ENCODE assay signal across 1 cellular context in genomic region chrX:47144626-47145407, GRCh38.
TF ChIP-seq lines count a peak whose summit lies in the region.

Gene NDUFB11, minus strand, starts transcription at chrX:47144702. Its CDS starts 23 bp downstream, at chrX:47144679.
A gene with protein sequence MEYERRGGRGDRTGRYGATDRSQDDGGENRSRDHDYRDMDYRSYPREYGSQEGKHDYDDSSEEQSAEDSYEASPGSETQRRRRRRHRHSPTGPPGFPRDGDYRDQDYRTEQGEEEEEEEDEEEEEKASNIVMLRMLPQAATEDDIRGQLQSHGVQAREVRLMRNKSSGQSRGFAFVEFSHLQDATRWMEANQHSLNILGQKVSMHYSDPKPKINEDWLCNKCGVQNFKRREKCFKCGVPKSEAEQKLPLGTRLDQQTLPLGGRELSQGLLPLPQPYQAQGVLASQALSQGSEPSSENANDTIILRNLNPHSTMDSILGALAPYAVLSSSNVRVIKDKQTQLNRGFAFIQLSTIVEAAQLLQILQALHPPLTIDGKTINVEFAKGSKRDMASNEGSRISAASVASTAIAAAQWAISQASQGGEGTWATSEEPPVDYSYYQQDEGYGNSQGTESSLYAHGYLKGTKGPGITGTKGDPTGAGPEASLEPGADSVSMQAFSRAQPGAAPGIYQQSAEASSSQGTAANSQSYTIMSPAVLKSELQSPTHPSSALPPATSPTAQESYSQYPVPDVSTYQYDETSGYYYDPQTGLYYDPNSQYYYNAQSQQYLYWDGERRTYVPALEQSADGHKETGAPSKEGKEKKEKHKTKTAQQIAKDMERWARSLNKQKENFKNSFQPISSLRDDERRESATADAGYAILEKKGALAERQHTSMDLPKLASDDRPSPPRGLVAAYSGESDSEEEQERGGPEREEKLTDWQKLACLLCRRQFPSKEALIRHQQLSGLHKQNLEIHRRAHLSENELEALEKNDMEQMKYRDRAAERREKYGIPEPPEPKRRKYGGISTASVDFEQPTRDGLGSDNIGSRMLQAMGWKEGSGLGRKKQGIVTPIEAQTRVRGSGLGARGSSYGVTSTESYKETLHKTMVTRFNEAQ (plus strand): TSS chrX:47145221. CDS start chrX:47147482, 2,261 bp downstream.

TF ChIP-seq in GM12878, 131 proteins besides CTCF, POLR2A, EP300 and RAD21 (continued from another document and continues in another):
- TF ChIP-seq, protein P1, sequence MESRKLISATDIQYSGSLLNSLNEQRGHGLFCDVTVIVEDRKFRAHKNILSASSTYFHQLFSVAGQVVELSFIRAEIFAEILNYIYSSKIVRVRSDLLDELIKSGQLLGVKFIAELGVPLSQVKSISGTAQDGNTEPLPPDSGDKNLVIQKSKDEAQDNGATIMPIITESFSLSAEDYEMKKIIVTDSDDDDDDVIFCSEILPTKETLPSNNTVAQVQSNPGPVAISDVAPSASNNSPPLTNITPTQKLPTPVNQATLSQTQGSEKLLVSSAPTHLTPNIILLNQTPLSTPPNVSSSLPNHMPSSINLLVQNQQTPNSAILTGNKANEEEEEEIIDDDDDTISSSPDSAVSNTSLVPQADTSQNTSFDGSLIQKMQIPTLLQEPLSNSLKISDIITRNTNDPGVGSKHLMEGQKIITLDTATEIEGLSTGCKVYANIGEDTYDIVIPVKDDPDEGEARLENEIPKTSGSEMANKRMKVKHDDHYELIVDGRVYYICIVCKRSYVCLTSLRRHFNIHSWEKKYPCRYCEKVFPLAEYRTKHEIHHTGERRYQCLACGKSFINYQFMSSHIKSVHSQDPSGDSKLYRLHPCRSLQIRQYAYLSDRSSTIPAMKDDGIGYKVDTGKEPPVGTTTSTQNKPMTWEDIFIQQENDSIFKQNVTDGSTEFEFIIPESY (IDR thresholded peaks at IDR 0.05): no peak
- no peak for TF ChIP-seq ZSCAN29 (IDR thresholded peaks at IDR 0.05)
- TF ChIP-seq SMAD1 (IDR thresholded peaks at IDR 0.05; ENCODE audit: low read depth, partially characterized antibody): no peak
- no peak for TF ChIP-seq KLF5 (IDR thresholded peaks at IDR 0.05; ENCODE audit: partially characterized antibody)
- TF ChIP-seq, protein P2, sequence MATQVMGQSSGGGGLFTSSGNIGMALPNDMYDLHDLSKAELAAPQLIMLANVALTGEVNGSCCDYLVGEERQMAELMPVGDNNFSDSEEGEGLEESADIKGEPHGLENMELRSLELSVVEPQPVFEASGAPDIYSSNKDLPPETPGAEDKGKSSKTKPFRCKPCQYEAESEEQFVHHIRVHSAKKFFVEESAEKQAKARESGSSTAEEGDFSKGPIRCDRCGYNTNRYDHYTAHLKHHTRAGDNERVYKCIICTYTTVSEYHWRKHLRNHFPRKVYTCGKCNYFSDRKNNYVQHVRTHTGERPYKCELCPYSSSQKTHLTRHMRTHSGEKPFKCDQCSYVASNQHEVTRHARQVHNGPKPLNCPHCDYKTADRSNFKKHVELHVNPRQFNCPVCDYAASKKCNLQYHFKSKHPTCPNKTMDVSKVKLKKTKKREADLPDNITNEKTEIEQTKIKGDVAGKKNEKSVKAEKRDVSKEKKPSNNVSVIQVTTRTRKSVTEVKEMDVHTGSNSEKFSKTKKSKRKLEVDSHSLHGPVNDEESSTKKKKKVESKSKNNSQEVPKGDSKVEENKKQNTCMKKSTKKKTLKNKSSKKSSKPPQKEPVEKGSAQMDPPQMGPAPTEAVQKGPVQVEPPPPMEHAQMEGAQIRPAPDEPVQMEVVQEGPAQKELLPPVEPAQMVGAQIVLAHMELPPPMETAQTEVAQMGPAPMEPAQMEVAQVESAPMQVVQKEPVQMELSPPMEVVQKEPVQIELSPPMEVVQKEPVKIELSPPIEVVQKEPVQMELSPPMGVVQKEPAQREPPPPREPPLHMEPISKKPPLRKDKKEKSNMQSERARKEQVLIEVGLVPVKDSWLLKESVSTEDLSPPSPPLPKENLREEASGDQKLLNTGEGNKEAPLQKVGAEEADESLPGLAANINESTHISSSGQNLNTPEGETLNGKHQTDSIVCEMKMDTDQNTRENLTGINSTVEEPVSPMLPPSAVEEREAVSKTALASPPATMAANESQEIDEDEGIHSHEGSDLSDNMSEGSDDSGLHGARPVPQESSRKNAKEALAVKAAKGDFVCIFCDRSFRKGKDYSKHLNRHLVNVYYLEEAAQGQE (IDR thresholded peaks at IDR 0.05; ENCODE audit: low read depth, low read length): 0 out of 2 replicates have a peak, but pooled peaks have one; percentile 25
- no peak for TF ChIP-seq ZBED1 (IDR thresholded peaks at IDR 0.05; ENCODE audit: borderline replicate concordance)
- TF ChIP-seq IRF4 (IDR thresholded peaks at IDR 0.05; ENCODE audit: low read depth, low read length): no peak
- TF ChIP-seq E4F1 (IDR thresholded peaks at IDR 0.05; ENCODE audit: borderline replicate concordance, partially characterized antibody): no peak
- TF ChIP-seq NBN (IDR thresholded peaks at IDR 0.05): no peak
- TF ChIP-seq IRF5 (IDR thresholded peaks at IDR 0.05; ENCODE audit: borderline replicate concordance): no peak
- TF ChIP-seq RELA (IDR thresholded peaks at IDR 0.05; ENCODE audit: borderline replicate concordance, partially characterized antibody): no peak
- TF ChIP-seq CEBPB (IDR thresholded peaks at IDR 0.05; ENCODE audit: borderline replicate concordance in 1 of 2, low read depth in 2 of 2, low read length in 2 of 2): no peak
- no peak for TF ChIP-seq RCOR1 (conservative IDR thresholded peaks at IDR 0.05; ENCODE audit: low read depth, low read length)
- no peak for TF ChIP-seq RAD51 (IDR thresholded peaks at IDR 0.05)
- TF ChIP-seq FOXK2 (IDR thresholded peaks at IDR 0.05): no peak
- TF ChIP-seq JUNB (IDR thresholded peaks at IDR 0.05): no peak
- TF ChIP-seq POU2F2 (IDR thresholded peaks at IDR 0.05; ENCODE audit: borderline replicate concordance, low read depth, low read length): no peak
- 0 out of 2 replicates have a peak, but pooled peaks have one; percentile 27 for TF ChIP-seq RELB (IDR thresholded peaks at IDR 0.05; ENCODE audit: low read depth)
- TF ChIP-seq MLLT1 (IDR thresholded peaks at IDR 0.05): no peak
- no peak for TF ChIP-seq SREBF2 (IDR thresholded peaks at IDR 0.05; ENCODE audit: low read length)
- TF ChIP-seq, protein P3, sequence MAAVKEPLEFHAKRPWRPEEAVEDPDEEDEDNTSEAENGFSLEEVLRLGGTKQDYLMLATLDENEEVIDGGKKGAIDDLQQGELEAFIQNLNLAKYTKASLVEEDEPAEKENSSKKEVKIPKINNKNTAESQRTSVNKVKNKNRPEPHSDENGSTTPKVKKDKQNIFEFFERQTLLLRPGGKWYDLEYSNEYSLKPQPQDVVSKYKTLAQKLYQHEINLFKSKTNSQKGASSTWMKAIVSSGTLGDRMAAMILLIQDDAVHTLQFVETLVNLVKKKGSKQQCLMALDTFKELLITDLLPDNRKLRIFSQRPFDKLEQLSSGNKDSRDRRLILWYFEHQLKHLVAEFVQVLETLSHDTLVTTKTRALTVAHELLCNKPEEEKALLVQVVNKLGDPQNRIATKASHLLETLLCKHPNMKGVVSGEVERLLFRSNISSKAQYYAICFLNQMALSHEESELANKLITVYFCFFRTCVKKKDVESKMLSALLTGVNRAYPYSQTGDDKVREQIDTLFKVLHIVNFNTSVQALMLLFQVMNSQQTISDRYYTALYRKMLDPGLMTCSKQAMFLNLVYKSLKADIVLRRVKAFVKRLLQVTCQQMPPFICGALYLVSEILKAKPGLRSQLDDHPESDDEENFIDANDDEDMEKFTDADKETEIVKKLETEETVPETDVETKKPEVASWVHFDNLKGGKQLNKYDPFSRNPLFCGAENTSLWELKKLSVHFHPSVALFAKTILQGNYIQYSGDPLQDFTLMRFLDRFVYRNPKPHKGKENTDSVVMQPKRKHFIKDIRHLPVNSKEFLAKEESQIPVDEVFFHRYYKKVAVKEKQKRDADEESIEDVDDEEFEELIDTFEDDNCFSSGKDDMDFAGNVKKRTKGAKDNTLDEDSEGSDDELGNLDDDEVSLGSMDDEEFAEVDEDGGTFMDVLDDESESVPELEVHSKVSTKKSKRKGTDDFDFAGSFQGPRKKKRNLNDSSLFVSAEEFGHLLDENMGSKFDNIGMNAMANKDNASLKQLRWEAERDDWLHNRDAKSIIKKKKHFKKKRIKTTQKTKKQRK (IDR thresholded peaks at IDR 0.05; ENCODE audit: low read depth, low read length): no peak
- TF ChIP-seq MYB (IDR thresholded peaks at IDR 0.05; ENCODE audit: borderline replicate concordance, low read depth, low read length): no peak
- no peak for TF ChIP-seq WRNIP1 (IDR thresholded peaks at IDR 0.05; ENCODE audit: borderline replicate concordance, low read depth, low read length)
- no peak for TF ChIP-seq ZNF274 (IDR thresholded peaks at IDR 0.05; ENCODE audit: insufficient read depth, insufficient read length)
- no peak for TF ChIP-seq EED (IDR thresholded peaks at IDR 0.05; ENCODE audit: low read depth)
- TF ChIP-seq HCFC1 (IDR thresholded peaks at IDR 0.05; ENCODE audit: low read length): no peak
- TF ChIP-seq SRF (IDR thresholded peaks at IDR 0.05; ENCODE audit: low read depth in 2 of 2, low read length in 2 of 2): no peak
- no peak; the same call in 1 of the 2 replicates for TF ChIP-seq SMAD5 (IDR thresholded peaks at IDR 0.05; ENCODE audit: low read depth)
- no peak for TF ChIP-seq PAX8 (IDR thresholded peaks at IDR 0.05)
- TF ChIP-seq NR2F1 (conservative IDR thresholded peaks at IDR 0.05): no peak
- TF ChIP-seq SMC3 (IDR thresholded peaks at IDR 0.05; ENCODE audit: borderline replicate concordance, low read length): no peak
- TF ChIP-seq, protein P4, sequence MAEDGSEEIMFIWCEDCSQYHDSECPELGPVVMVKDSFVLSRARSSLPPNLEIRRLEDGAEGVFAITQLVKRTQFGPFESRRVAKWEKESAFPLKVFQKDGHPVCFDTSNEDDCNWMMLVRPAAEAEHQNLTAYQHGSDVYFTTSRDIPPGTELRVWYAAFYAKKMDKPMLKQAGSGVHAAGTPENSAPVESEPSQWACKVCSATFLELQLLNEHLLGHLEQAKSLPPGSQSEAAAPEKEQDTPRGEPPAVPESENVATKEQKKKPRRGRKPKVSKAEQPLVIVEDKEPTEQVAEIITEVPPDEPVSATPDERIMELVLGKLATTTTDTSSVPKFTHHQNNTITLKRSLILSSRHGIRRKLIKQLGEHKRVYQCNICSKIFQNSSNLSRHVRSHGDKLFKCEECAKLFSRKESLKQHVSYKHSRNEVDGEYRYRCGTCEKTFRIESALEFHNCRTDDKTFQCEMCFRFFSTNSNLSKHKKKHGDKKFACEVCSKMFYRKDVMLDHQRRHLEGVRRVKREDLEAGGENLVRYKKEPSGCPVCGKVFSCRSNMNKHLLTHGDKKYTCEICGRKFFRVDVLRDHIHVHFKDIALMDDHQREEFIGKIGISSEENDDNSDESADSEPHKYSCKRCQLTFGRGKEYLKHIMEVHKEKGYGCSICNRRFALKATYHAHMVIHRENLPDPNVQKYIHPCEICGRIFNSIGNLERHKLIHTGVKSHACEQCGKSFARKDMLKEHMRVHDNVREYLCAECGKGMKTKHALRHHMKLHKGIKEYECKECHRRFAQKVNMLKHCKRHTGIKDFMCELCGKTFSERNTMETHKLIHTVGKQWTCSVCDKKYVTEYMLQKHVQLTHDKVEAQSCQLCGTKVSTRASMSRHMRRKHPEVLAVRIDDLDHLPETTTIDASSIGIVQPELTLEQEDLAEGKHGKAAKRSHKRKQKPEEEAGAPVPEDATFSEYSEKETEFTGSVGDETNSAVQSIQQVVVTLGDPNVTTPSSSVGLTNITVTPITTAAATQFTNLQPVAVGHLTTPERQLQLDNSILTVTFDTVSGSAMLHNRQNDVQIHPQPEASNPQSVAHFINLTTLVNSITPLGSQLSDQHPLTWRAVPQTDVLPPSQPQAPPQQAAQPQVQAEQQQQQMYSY (CRISPR knock-in tag; IDR thresholded peaks at IDR 0.05): no peak
- TF ChIP-seq NFXL1 (IDR thresholded peaks at IDR 0.05; ENCODE audit: borderline replicate concordance): no peak
- peak; percentile 84 for TF ChIP-seq POLR2AphosphoS5 (IDR thresholded peaks at IDR 0.05; ENCODE audit: low read length)
- peak; percentile 82 for TF ChIP-seq SP1 (IDR thresholded peaks at IDR 0.05; ENCODE audit: low read depth, low read length)
